Comparison of ENCODE assay signal across 8 cellular contexts in the genomic region with DNA sequence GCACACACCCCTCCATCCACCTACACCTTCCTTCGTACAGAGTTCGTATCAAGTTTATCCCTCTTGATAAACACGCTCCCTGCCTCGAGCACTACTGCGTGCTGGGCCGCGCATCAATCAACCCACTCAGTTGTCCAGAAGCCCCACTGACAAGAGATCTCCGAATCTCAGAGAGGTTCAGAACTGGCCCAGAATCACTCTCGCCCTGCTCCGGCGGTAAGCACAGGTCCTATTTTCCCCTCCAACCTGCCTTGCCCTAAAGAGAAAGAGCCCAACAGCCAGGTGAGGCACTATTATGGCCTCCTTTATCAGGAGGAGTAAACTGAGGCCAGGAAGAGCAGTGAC. TPM values are rescaled to one million over a fixed set of nuclear protein-coding genes. Genes with fewer than 3 reads are reported as not detected.
DNase-seq lines count a peak whose midpoint lies in the region; TF ChIP-seq lines count a peak whose summit lies in the region.

No MANE protein-coding gene starts in this region.

- peak overlapping the region; percentile 86 for H3K27ac Mint-ChIP-seq in T-helper 1 cell treated with Interleukin-12 subunit alpha and Interleukin-12 subunit beta and Interleukin-4 antibody, amounts not matched to agents 30 μg/mL and 1 μg/mL, for 36 hours
- H3K27ac Mint-ChIP-seq in activated CD4-positive, alpha-beta memory T cell treated with anti-CD3 and anti-CD28 coated beads, Interleukin-2, amount 10 ng/mL, durations not matched to agents 7 days and 5 days: peak overlapping the region; percentile 70

- H3K4me1 ChIP-seq in iPS-20b (ENCODE audit: insufficient read depth, low read length) (peaks cover 6% of the 10 kb centered on the region; the same call in 1 of the 2 replicates), suprapubic skin (peaks cover 53% of the 10 kb centered on the region)

- H3K9me3 Mint-ChIP-seq in T-helper 1 cell treated with Interleukin-12 subunit alpha and Interleukin-12 subunit beta and Interleukin-4 antibody, amounts not matched to agents 30 μg/mL and 1 μg/mL, for 36 hours: no peaks in the 10 kb centered on the region
- no peaks in the 10 kb centered on the region for H3K9me3 Mint-ChIP-seq in activated CD4-positive, alpha-beta memory T cell treated with anti-CD3 and anti-CD28 coated beads, Interleukin-2, amount 10 ng/mL, durations not matched to agents 7 days and 5 days

- no peaks in the 10 kb centered on the region for H3K27me3 Mint-ChIP-seq in T-helper 1 cell treated with Interleukin-12 subunit alpha and Interleukin-12 subunit beta and Interleukin-4 antibody, amounts not matched to agents 30 μg/mL and 1 μg/mL, for 36 hours (ENCODE audit: low read depth)
- H3K27me3 Mint-ChIP-seq in activated CD4-positive, alpha-beta memory T cell treated with anti-CD3 and anti-CD28 coated beads, Interleukin-2, amount 10 ng/mL, durations not matched to agents 7 days and 5 days: no peaks in the 10 kb centered on the region

- peak overlapping the region; percentile 62; the same call in 1 of the 2 replicates for H3K9ac ChIP-seq in iPS-20b (ENCODE audit: low read depth, low read length)

- peak overlapping the region; percentile 64 for H3K4me3 ChIP-seq in iPS-20b (ENCODE audit: low read length)
- peak overlapping the region; percentile 88 for H3K4me3 ChIP-seq in suprapubic skin

- CTCF ChIA-PET in activated CD4-positive, alpha-beta memory T cell treated with anti-CD3 and anti-CD28 coated beads, Interleukin-2, amount 10 ng/mL, durations not matched to agents 7 days and 5 days (lab: Charles Lee): no interaction called here

- H3K9me3 ChIP-seq in iPS-20b (ENCODE audit: insufficient read depth, low read depth, low read length) (no peaks in the 10 kb centered on the region), suprapubic skin (no peaks in the 10 kb centered on the region)

- POLR2A ChIA-PET in activated CD4-positive, alpha-beta memory T cell treated with anti-CD3 and anti-CD28 coated beads, Interleukin-2, amount 10 ng/mL, durations not matched to agents 7 days and 5 days (lab: Charles Lee): interaction anchor here (0.6 to 2.6 kb wide), 2 partner anchors 9 to 214 kb away, joined by 3 to 9 read pairs; partner anchors contain the start of gene SEMA3G

- peaks cover 26% of the 10 kb centered on the region for H3K36me3 ChIP-seq in iPS-20b (ENCODE audit: insufficient read depth, low read depth, low read length)
- peaks cover 15% of the 10 kb centered on the region for H3K36me3 ChIP-seq in suprapubic skin

- peaks cover 18% of the 10 kb centered on the region for H3K36me3 Mint-ChIP-seq in T-helper 1 cell treated with Interleukin-12 subunit alpha and Interleukin-12 subunit beta and Interleukin-4 antibody, amounts not matched to agents 30 μg/mL and 1 μg/mL, for 36 hours (ENCODE audit: low read depth)
- peaks cover 24% of the 10 kb centered on the region for H3K36me3 Mint-ChIP-seq in activated CD4-positive, alpha-beta memory T cell treated with anti-CD3 and anti-CD28 coated beads, Interleukin-2, amount 10 ng/mL, durations not matched to agents 7 days and 5 days (ENCODE audit: low read depth)

- no peak for TF ChIP-seq POLR2A in suprapubic skin (IDR thresholded peaks at IDR 0.05)

- H3K4me3 Mint-ChIP-seq in T-helper 1 cell treated with Interleukin-12 subunit alpha and Interleukin-12 subunit beta and Interleukin-4 antibody, amounts not matched to agents 30 μg/mL and 1 μg/mL, for 36 hours: peak overlapping the region; percentile 96
- H3K4me3 Mint-ChIP-seq in activated CD4-positive, alpha-beta memory T cell treated with anti-CD3 and anti-CD28 coated beads, Interleukin-2, amount 10 ng/mL, durations not matched to agents 7 days and 5 days: peak overlapping the region; percentile 92

- whole genome bisulfite sequencing in suprapubic skin: 42% methylated on average over 11 of the region's 11 CpGs

- no peak overlapping the region for H3K27ac ChIP-seq in iPS-20b (ENCODE audit: low read length)
- peak overlapping the region; percentile 94 for H3K27ac ChIP-seq in suprapubic skin

- peaks cover 23% of the 10 kb centered on the region for H3K4me1 Mint-ChIP-seq in T-helper 1 cell treated with Interleukin-12 subunit alpha and Interleukin-12 subunit beta and Interleukin-4 antibody, amounts not matched to agents 30 μg/mL and 1 μg/mL, for 36 hours (ENCODE audit: low read depth)
- peaks cover 34% of the 10 kb centered on the region for H3K4me1 Mint-ChIP-seq in activated CD4-positive, alpha-beta memory T cell treated with anti-CD3 and anti-CD28 coated beads, Interleukin-2, amount 10 ng/mL, durations not matched to agents 7 days and 5 days

- no peak for TF ChIP-seq CTCF in suprapubic skin (IDR thresholded peaks at IDR 0.05)

- TF ChIP-seq EP300 in suprapubic skin (IDR thresholded peaks at IDR 0.05): no peak

- DNase-seq in T-helper 1 cell: no peak
- no peak for DNase-seq in activated CD4-positive, alpha-beta memory T cell treated with anti-CD3 and anti-CD28 coated beads, Interleukin-2, amount 10 ng/mL, durations not matched to agents 7 days and 5 days
- no peak for DNase-seq in suprapubic skin (ENCODE audit: low spot score in 2 of 2)
- no peak for DNase-seq in NCI-H82 (lab: John Stamatoyannopoulos, UW)
- DNase-seq in NCI-H2171 (lab: John Stamatoyannopoulos, UW): no peak
- no peak for DNase-seq in GM19238 (ENCODE audit: insufficient read length, low spot score)

- H3K27me3 ChIP-seq in iPS-20b (ENCODE audit: insufficient read depth, low read length) (no peaks in the 10 kb centered on the region), suprapubic skin (no peaks in the 10 kb centered on the region)

RNA-seq across cellular contexts. Expression of gene NISCH, which starts 0.5 kb away (rescaled TPM):
- total RNA-seq in activated CD4-positive, alpha-beta memory T cell treated with anti-CD3 and anti-CD28 coated beads, Interleukin-2, amount 10 ng/mL, durations not matched to agents 7 days and 5 days: 10 to 100 TPM; 73.8 to 75.0 TPM
- 100 to 1,000 TPM in 2 of 4 donors, 10 to 100 TPM in 2; 68.7 to 298 (median 94.6) TPM for total RNA-seq in suprapubic skin

RNA-seq across cellular contexts. Expression of gene TNNC1, which starts 1.1 kb away (rescaled TPM):
- total RNA-seq in activated CD4-positive, alpha-beta memory T cell treated with anti-CD3 and anti-CD28 coated beads, Interleukin-2, amount 10 ng/mL, durations not matched to agents 7 days and 5 days: 1 to 10 TPM; 2.3 to 2.5 TPM
- total RNA-seq in suprapubic skin: 10 to 100 TPM in 1 of 4 donors, 1 to 10 TPM in 3; 1.4 to 15.9 (median 8.4) TPM

RNA-seq across cellular contexts. Expression of gene SEMA3G, which starts 10.0 kb away (rescaled TPM):
- total RNA-seq in activated CD4-positive, alpha-beta memory T cell treated with anti-CD3 and anti-CD28 coated beads, Interleukin-2, amount 10 ng/mL, durations not matched to agents 7 days and 5 days: under 1 TPM; 0.18 to 0.20 TPM
- total RNA-seq in suprapubic skin: 10 to 100 TPM; 14.4 to 44.0 (median 26.5) TPM

RNA-seq across cellular contexts. Expression of gene STAB1, which starts 40.2 kb away (rescaled TPM):
- not detected for total RNA-seq in activated CD4-positive, alpha-beta memory T cell treated with anti-CD3 and anti-CD28 coated beads, Interleukin-2, amount 10 ng/mL, durations not matched to agents 7 days and 5 days
- 10 to 100 TPM in 2 of 4 donors, 1 to 10 TPM in 2; 5.3 to 21.1 (median 14.3) TPM for total RNA-seq in suprapubic skin

RNA-seq across cellular contexts. Expression of gene PHF7, which starts 44.5 kb away (rescaled TPM):
- total RNA-seq in activated CD4-positive, alpha-beta memory T cell treated with anti-CD3 and anti-CD28 coated beads, Interleukin-2, amount 10 ng/mL, durations not matched to agents 7 days and 5 days: 10 to 100 TPM; 22.6 to 23.6 TPM
- total RNA-seq in suprapubic skin: 10 to 100 TPM in 3 of 4 donors, 1 to 10 TPM in 1; 8.9 to 17.5 (median 11.4) TPM

Comparison
In these comparisons a context has a peak if more than half of its experiments do, and no peak if none do; other contexts are left out.
1. RNA of gene SEMA3G, which starts 10.0 kb away (total RNA-seq): 14.4 to 44.0 TPM in suprapubic skin; 0.18 to 0.20 TPM in activated CD4-positive, alpha-beta memory T cell treated with anti-CD3 and anti-CD28 coated beads, Interleukin-2, amount 10 ng/mL, durations not matched to agents 7 days and 5 days; every median in the first group is over 10 times any median in the second.